13 cellular contexts compared by ENCODE assay signal in the genomic region with DNA sequence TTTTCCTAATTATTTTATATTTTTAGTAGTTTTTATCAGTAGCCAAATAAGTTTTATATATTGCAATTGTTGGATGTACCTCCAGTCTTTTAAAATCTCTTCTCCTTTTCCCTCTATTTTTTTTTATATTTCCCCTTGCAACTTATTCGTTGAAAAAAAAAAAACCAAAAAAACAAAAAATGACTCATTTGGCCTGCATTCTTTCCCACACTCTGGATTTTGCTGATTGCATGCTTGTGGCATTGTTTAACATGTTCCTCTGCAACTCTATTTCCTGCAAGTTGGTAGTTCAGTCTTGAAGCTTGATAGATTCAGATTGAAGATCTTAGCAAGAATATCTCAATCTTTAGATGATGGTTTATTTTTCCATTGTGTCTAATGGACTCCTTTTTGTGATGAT.
DNase-seq lines count a peak whose midpoint lies in the region; ATAC-seq and TF ChIP-seq lines count a peak whose summit lies in the region.
"Had no signal": no experiment of that assay in that cellular context is flagged by ENCODE, and none has a peak within 500 bp of the region (broad histone marks: within the 10 kb centered on the region; RNA-seq: fewer than 3 reads in every experiment).

No MANE protein-coding gene starts in this region.

- H2AK9ac ChIP-seq in IMR-90 (replicated peaks; ENCODE audit: low read depth, low read length, poor library complexity), result no peak overlapping the region

- H4K8ac ChIP-seq in IMR-90 (ENCODE audit: low read depth in 2 of 2, low read length in 2 of 2) (0 out of 4 replicates have a peak overlapping the region, but pooled peaks of 1 of the 2 experiments have one; percentile 63), neuronal stem cell (ENCODE audit: low read depth, low read length) (no peak overlapping the region)

- intact Hi-C loops in IMR-90 (cut with micrococcal nuclease), result no loop called here
- intact Hi-C loops in CD8-positive, alpha-beta T cell (cut with DNase I, micrococcal nuclease), result no loop called here
- intact Hi-C loops in body of pancreas (cut with DNase I), result no loop called here

- no peaks in the 10 kb centered on the region for H3K9me3 ChIP-seq in AG04450 (ENCODE audit: control insufficient read depth, insufficient read depth, low read length)
- no peaks in the 10 kb centered on the region for H3K9me3 ChIP-seq in IMR-90 (ENCODE audit: control insufficient read depth, insufficient read depth, low read length)
- no peaks in the 10 kb centered on the region for H3K9me3 ChIP-seq in CD8-positive, alpha-beta T cell (ENCODE audit: low read length)
- H3K9me3 ChIP-seq in body of pancreas, result no peaks in the 10 kb centered on the region
- no peaks in the 10 kb centered on the region for H3K9me3 ChIP-seq in neuronal stem cell (replicated peaks in 1 of 2; ENCODE audit: control insufficient read depth in 2 of 2, insufficient read depth in 1 of 2, low read depth in 1 of 2, low read length in 2 of 2)
- H3K9me3 ChIP-seq: adrenal gland had no signal

- DNase-seq in AG04450 (ENCODE audit: low read depth, low spot score) (peak; percentile 73), IMR-90 (peak; percentile 93), cardiac fibroblast (ENCODE audit: low read depth in 2 of 2) (peak; percentile 93 to 96), kidney epithelial cell (ENCODE audit: low read depth) (peak; percentile 88), body of pancreas (no peak), neuronal stem cell (ENCODE audit: low spot score) (no peak)
- DNase-seq in CD8-positive, alpha-beta T cell, result no peak
- DNase-seq in stimulated activated naive B cell treated with anti-CD40 and anti-IgM and Interleukin-4, amounts not matched to agents 10 μg/mL and 1 μg/mL and 100 μg/mL, for 72 hours, result no peak
- DNase-seq: activated CD8-positive, alpha-beta memory T cell treated with anti-CD3 and anti-CD28 coated beads, Interleukin-2, amount 10 ng/mL, durations not matched to agents 7 days and 5 days; adrenal gland; C1 segment of cervical spinal cord; MV-4-11; NCI-H345 had no signal

- ATAC-seq in IMR-90 (ENCODE audit: low read depth), result no peak
- ATAC-seq in CD8-positive, alpha-beta T cell, result no peak
- ATAC-seq in stimulated activated naive B cell treated with anti-CD40 and anti-IgM and Interleukin-4, amounts not matched to agents 10 μg/mL and 1 μg/mL and 100 μg/mL, for 72 hours (replicated peaks), result no peak
- ATAC-seq in body of pancreas, result no peak
- ATAC-seq: activated CD8-positive, alpha-beta memory T cell treated with anti-CD3 and anti-CD28 coated beads, Interleukin-2, amount 10 ng/mL, durations not matched to agents 7 days and 5 days had no signal

- POLR2A ChIA-PET in AG04450 (lab: Yijun Ruan, JAX) (no interaction called here), IMR-90 (lab: Charles Lee; ENCODE audit: unreplicated experiment) (no interaction called here)
- POLR2A ChIA-PET in CD8-positive, alpha-beta T cell (lab: Charles Lee), result no interaction called here

- H4K20me1 ChIP-seq in IMR-90 (ENCODE audit: insufficient read depth, low read length), result no peaks in the 10 kb centered on the region

- H3K14ac ChIP-seq in IMR-90 (replicated peaks; ENCODE audit: low read depth, low read length) (no peak overlapping the region), neuronal stem cell (ENCODE audit: low read length) (no peak overlapping the region)

- H4K91ac ChIP-seq in IMR-90 (ENCODE audit: insufficient read depth, low read depth, low read length) (peak overlapping the region; percentile 86; the same call in 1 of the 2 replicates), neuronal stem cell (ENCODE audit: low read depth, low read length, poor library complexity) (no peak overlapping the region)

- no peak overlapping the region for H3K56ac ChIP-seq in IMR-90 (ENCODE audit: extremely low read depth, insufficient read depth, low read length)

- TF ChIP-seq POLR2A in IMR-90 (IDR thresholded peaks at IDR 0.05; ENCODE audit: low read depth, low read length) (no peak), body of pancreas (IDR thresholded peaks at IDR 0.05) (no peak)

- no CpG with 5 or more reads among the region's 1 CpG for WGBS in IMR-90 (ENCODE audit: extremely low coverage in 2 of 2, insufficient read length in 1 of 2), 2 experiments
- WGBS in body of pancreas, 2 donors, result 27 to 29% methylated on average over 1 of the region's 1 CpG
- no CpG with 5 or more reads among the region's 1 CpG for WGBS in neuronal stem cell (ENCODE audit: extremely low coverage in 2 of 2, insufficient read length in 2 of 2, insufficient replicate concordance in 1 of 2), 2 donors

- CTCF ChIA-PET in AG04450 (lab: Charles Lee), result no interaction called here
- CTCF ChIA-PET in IMR-90 (lab: Yijun Ruan, JAX), result interaction anchor here (0.6 kb wide), 1 partner anchor 253 kb away, joined by 9 read pairs; no protein-coding TSS in a partner anchor
- CTCF ChIA-PET in CD8-positive, alpha-beta T cell (lab: Charles Lee), result no interaction called here

- H2BK120ac ChIP-seq in IMR-90 (ENCODE audit: low read depth, low read length) (peak overlapping the region; percentile 90; the same call in 1 of the 2 replicates), neuronal stem cell (ENCODE audit: low read depth, low read length) (no peak overlapping the region)

- H3K9me3 Mint-ChIP-seq in CD8-positive, alpha-beta T cell, result peaks cover 3% of the 10 kb centered on the region
- no peaks in the 10 kb centered on the region for H3K9me3 Mint-ChIP-seq in stimulated activated naive B cell treated with anti-CD40 and anti-IgM and Interleukin-4, amounts not matched to agents 10 μg/mL and 1 μg/mL and 100 μg/mL, for 72 hours

- no peak overlapping the region for H2AK5ac ChIP-seq in IMR-90 (ENCODE audit: low read depth, low read length)
- H2AK5ac ChIP-seq in neuronal stem cell (ENCODE audit: low read depth, low read length), result no peak overlapping the region

- no peak for TF ChIP-seq RAD21 in IMR-90 (IDR thresholded peaks at IDR 0.05; ENCODE audit: low read length)

- H3K9me1 ChIP-seq in IMR-90 (ENCODE audit: insufficient read depth, low read length), result peaks cover 19% of the 10 kb centered on the region

- H3K4ac ChIP-seq in IMR-90 (ENCODE audit: low read depth, low read length) (peak overlapping the region; percentile 86; the same call in 1 of the 2 replicates), neuronal stem cell (ENCODE audit: low read length) (no peak overlapping the region)

- dilution Hi-C loops in IMR-90 (cut with HindIII; ENCODE audit: low sequenced_read_pairs, unreplicated experiment), result no loop called here

- H2BK15ac ChIP-seq in IMR-90 (ENCODE audit: low read depth, low read length) (no peak overlapping the region; the same call in 2 of the 3 replicates), neuronal stem cell (ENCODE audit: low read length) (no peak overlapping the region)

- no peaks in the 10 kb centered on the region for H3K36me3 Mint-ChIP-seq in CD8-positive, alpha-beta T cell
- no peaks in the 10 kb centered on the region for H3K36me3 Mint-ChIP-seq in stimulated activated naive B cell treated with anti-CD40 and anti-IgM and Interleukin-4, amounts not matched to agents 10 μg/mL and 1 μg/mL and 100 μg/mL, for 72 hours
- H3K36me3 Mint-ChIP-seq: activated CD8-positive, alpha-beta memory T cell treated with anti-CD3 and anti-CD28 coated beads, Interleukin-2, amount 10 ng/mL, durations not matched to agents 7 days and 5 days had no signal

- no peak overlapping the region for H4K5ac ChIP-seq in IMR-90 (ENCODE audit: low read depth, low read length)

- H3K27me3 ChIP-seq in AG04450 (ENCODE audit: control insufficient read depth, insufficient read depth, low read length), result no peaks in the 10 kb centered on the region
- H3K27me3 ChIP-seq in IMR-90 (ENCODE audit: control insufficient read depth, insufficient read depth, low read length), result no peaks in the 10 kb centered on the region
- no peaks in the 10 kb centered on the region for H3K27me3 ChIP-seq in kidney epithelial cell (ENCODE audit: control insufficient read depth, insufficient read depth, low read length)
- no peaks in the 10 kb centered on the region for H3K27me3 ChIP-seq in CD8-positive, alpha-beta T cell (ENCODE audit: insufficient read depth, low read length)
- H3K27me3 ChIP-seq in body of pancreas, result no peaks in the 10 kb centered on the region
- no peaks in the 10 kb centered on the region for H3K27me3 ChIP-seq in neuronal stem cell (ENCODE audit: control insufficient read depth in 3 of 3, insufficient read depth in 3 of 3, low read depth in 1 of 3, low read length in 3 of 3)
- H3K27me3 ChIP-seq: adrenal gland had no signal

- peak overlapping the region; percentile 84; the same call in 1 of the 2 replicates for H2BK20ac ChIP-seq in IMR-90 (ENCODE audit: low read depth, low read length)

- peaks cover 7% of the 10 kb centered on the region for H3K27me3 Mint-ChIP-seq in CD8-positive, alpha-beta T cell (ENCODE audit: low read depth)
- peaks cover 0 to 3% of the 10 kb centered on the region in 2 donors for H3K27me3 Mint-ChIP-seq in stimulated activated naive B cell treated with anti-CD40 and anti-IgM and Interleukin-4, amounts not matched to agents 10 μg/mL and 1 μg/mL and 100 μg/mL, for 72 hours
- H3K27me3 Mint-ChIP-seq: activated CD8-positive, alpha-beta memory T cell treated with anti-CD3 and anti-CD28 coated beads, Interleukin-2, amount 10 ng/mL, durations not matched to agents 7 days and 5 days had no signal

- H3K18ac ChIP-seq in IMR-90 (ENCODE audit: low read depth, low read length), result no peak overlapping the region
- no peak overlapping the region for H3K18ac ChIP-seq in neuronal stem cell (ENCODE audit: low read length)

- H3K36me3 ChIP-seq in IMR-90 (ENCODE audit: control insufficient read depth, insufficient read depth, low read length) (no peaks in the 10 kb centered on the region), kidney epithelial cell (ENCODE audit: control insufficient read depth, insufficient read depth, low read length) (no peaks in the 10 kb centered on the region), body of pancreas (replicated peaks in 1 of 2; ENCODE audit: insufficient read depth in 1 of 2, low read depth in 2 of 2) (no peaks in the 10 kb centered on the region), neuronal stem cell (replicated peaks in 1 of 2; ENCODE audit: control insufficient read depth in 2 of 2, insufficient read depth in 2 of 2, low read length in 2 of 2) (no peaks in the 10 kb centered on the region)
- H3K36me3 ChIP-seq in CD8-positive, alpha-beta T cell (ENCODE audit: insufficient read depth, low read length), result no peaks in the 10 kb centered on the region
- H3K36me3 ChIP-seq: adrenal gland had no signal

- no peak overlapping the region for H3K4me3 ChIP-seq in AG04450 (ENCODE audit: low read depth, low read length)
- no peak overlapping the region for H3K4me3 ChIP-seq in IMR-90 (ENCODE audit: insufficient read depth, low read depth, low read length)
- H3K4me3 ChIP-seq in cardiac fibroblast (replicated peaks in 1 of 2; ENCODE audit: low read depth in 2 of 2, low read length in 2 of 2), result no peak overlapping the region
- no peak overlapping the region for H3K4me3 ChIP-seq in kidney epithelial cell (ENCODE audit: low read depth, low read length)
- no peak overlapping the region for H3K4me3 ChIP-seq in CD8-positive, alpha-beta T cell (ENCODE audit: low read depth, low read length)
- no peak overlapping the region for H3K4me3 ChIP-seq in body of pancreas
- H3K4me3 ChIP-seq in neuronal stem cell (ENCODE audit: low read length in 2 of 2), result no peak overlapping the region
- H3K4me3 ChIP-seq: adrenal gland had no signal

- BruUV-seq in IMR-90 (replicated peaks; lab: Mats Ljungman, UMichigan), result no TSS peak

- H3K4me1 Mint-ChIP-seq in CD8-positive, alpha-beta T cell (ENCODE audit: low read depth), result no peaks in the 10 kb centered on the region
- no peaks in the 10 kb centered on the region for H3K4me1 Mint-ChIP-seq in stimulated activated naive B cell treated with anti-CD40 and anti-IgM and Interleukin-4, amounts not matched to agents 10 μg/mL and 1 μg/mL and 100 μg/mL, for 72 hours
- H3K4me1 Mint-ChIP-seq: activated CD8-positive, alpha-beta memory T cell treated with anti-CD3 and anti-CD28 coated beads, Interleukin-2, amount 10 ng/mL, durations not matched to agents 7 days and 5 days had no signal

- H2AFZ ChIP-seq in IMR-90 (replicated peaks; ENCODE audit: low read length, poor library complexity) (no peak overlapping the region), neuronal stem cell (ENCODE audit: low read length) (no peak overlapping the region)

- in situ Hi-C loops in IMR-90 (cut with MboI; ENCODE audit: low sequenced_read_pairs), result no loop called here

- no peak overlapping the region for H3K4me3 Mint-ChIP-seq in CD8-positive, alpha-beta T cell
- H3K4me3 Mint-ChIP-seq in stimulated activated naive B cell treated with anti-CD40 and anti-IgM and Interleukin-4, amounts not matched to agents 10 μg/mL and 1 μg/mL and 100 μg/mL, for 72 hours, result no peak overlapping the region
- H3K4me3 Mint-ChIP-seq: activated CD8-positive, alpha-beta memory T cell treated with anti-CD3 and anti-CD28 coated beads, Interleukin-2, amount 10 ng/mL, durations not matched to agents 7 days and 5 days had no signal

- H3K4me2 ChIP-seq in IMR-90 (ENCODE audit: low read depth, low read length), result no peak overlapping the region
- H3K4me2 ChIP-seq in neuronal stem cell (ENCODE audit: insufficient read depth, low read length, poor library complexity, severe bottlenecking), result no peak overlapping the region

- no peak overlapping the region for H3K23ac ChIP-seq in IMR-90 (ENCODE audit: low read depth, low read length)
- H3K23ac ChIP-seq in neuronal stem cell (ENCODE audit: low read depth, low read length, poor library complexity), result no peak overlapping the region

- H3K27ac ChIP-seq in AG04450 (ENCODE audit: low read depth, low read length), result no peak overlapping the region
- no peak overlapping the region for H3K27ac ChIP-seq in IMR-90 (ENCODE audit: insufficient read depth, low read length)
- H3K27ac ChIP-seq in CD8-positive, alpha-beta T cell (ENCODE audit: low read depth, low read length), result no peak overlapping the region
- no peak overlapping the region for H3K27ac ChIP-seq in body of pancreas
- H3K27ac ChIP-seq in neuronal stem cell (replicated peaks; ENCODE audit: low read length), result no peak overlapping the region
- H3K27ac ChIP-seq: adrenal gland had no signal

- TF ChIP-seq CTCF in AG04450 (IDR thresholded peaks at IDR 0.05; ENCODE audit: low read depth, low read length) (no peak), IMR-90 (conservative IDR thresholded peaks at IDR 0.05; ENCODE audit: low read depth, low read length) (no peak), cardiac fibroblast (IDR thresholded peaks at IDR 0.05; ENCODE audit: low read depth, low read length) (no peak), kidney epithelial cell (IDR thresholded peaks at IDR 0.05; ENCODE audit: insufficient read depth, low read length, poor library complexity, severe bottlenecking) (no peak), body of pancreas (IDR thresholded peaks at IDR 0.05) (no peak)
- no peak for TF ChIP-seq CTCF in CD8-positive, alpha-beta T cell (IDR thresholded peaks at IDR 0.05)

- H3K27ac Mint-ChIP-seq in CD8-positive, alpha-beta T cell, result no peak overlapping the region
- H3K27ac Mint-ChIP-seq in stimulated activated naive B cell treated with anti-CD40 and anti-IgM and Interleukin-4, amounts not matched to agents 10 μg/mL and 1 μg/mL and 100 μg/mL, for 72 hours, result no peak overlapping the region
- H3K27ac Mint-ChIP-seq: activated CD8-positive, alpha-beta memory T cell treated with anti-CD3 and anti-CD28 coated beads, Interleukin-2, amount 10 ng/mL, durations not matched to agents 7 days and 5 days had no signal

- peak overlapping the region; percentile 88 for H2BK5ac ChIP-seq in IMR-90 (ENCODE audit: low read depth, low read length, poor library complexity, severe bottlenecking)
- no peak overlapping the region for H2BK5ac ChIP-seq in neuronal stem cell (ENCODE audit: low read length)

- H3K9ac ChIP-seq in IMR-90 (ENCODE audit: low read depth, low read length) (no peak overlapping the region), neuronal stem cell (ENCODE audit: low read depth, low read length, poor library complexity) (no peak overlapping the region)

- no peak overlapping the region for H2BK12ac ChIP-seq in neuronal stem cell (ENCODE audit: low read length)

- H3K4me1 ChIP-seq in IMR-90 (ENCODE audit: control insufficient read depth, insufficient read depth, low read length), result peaks cover 19% of the 10 kb centered on the region
- H3K4me1 ChIP-seq in CD8-positive, alpha-beta T cell (ENCODE audit: insufficient read depth, low read length), result no peaks in the 10 kb centered on the region
- no peaks in the 10 kb centered on the region for H3K4me1 ChIP-seq in body of pancreas
- no peaks in the 10 kb centered on the region for H3K4me1 ChIP-seq in neuronal stem cell (ENCODE audit: control insufficient read depth in 2 of 2, insufficient read depth in 1 of 2, low read depth in 1 of 2, low read length in 2 of 2)
- H3K4me1 ChIP-seq: adrenal gland had no signal

- peaks cover 0 to 9% of the 10 kb centered on the region in 2 experiments; a peak in 2 of 4 replicates for H3K79me1 ChIP-seq in IMR-90 (ENCODE audit: low read depth in 1 of 2, low read length in 2 of 2)
- peaks cover 1% of the 10 kb centered on the region for H3K79me1 ChIP-seq in neuronal stem cell (ENCODE audit: low read depth, low read length)

Comparison
In these comparisons a context has a peak if more than half of its experiments do, and no peak if none do; other contexts are left out.
1. DNase-seq: peak in AG04450 (single experiment), IMR-90 (single experiment), cardiac fibroblast (2 of 2) and kidney epithelial cell (single experiment); none in CD8-positive, alpha-beta T cell (0 of 7), stimulated activated naive B cell treated with anti-CD40 and anti-IgM and Interleukin-4, amounts not matched to agents 10 μg/mL and 1 μg/mL and 100 μg/mL, for 72 hours (single experiment), body of pancreas (0 of 4) and neuronal stem cell (single experiment).